21 cellular contexts compared by ENCODE assay signal in the genomic region with DNA sequence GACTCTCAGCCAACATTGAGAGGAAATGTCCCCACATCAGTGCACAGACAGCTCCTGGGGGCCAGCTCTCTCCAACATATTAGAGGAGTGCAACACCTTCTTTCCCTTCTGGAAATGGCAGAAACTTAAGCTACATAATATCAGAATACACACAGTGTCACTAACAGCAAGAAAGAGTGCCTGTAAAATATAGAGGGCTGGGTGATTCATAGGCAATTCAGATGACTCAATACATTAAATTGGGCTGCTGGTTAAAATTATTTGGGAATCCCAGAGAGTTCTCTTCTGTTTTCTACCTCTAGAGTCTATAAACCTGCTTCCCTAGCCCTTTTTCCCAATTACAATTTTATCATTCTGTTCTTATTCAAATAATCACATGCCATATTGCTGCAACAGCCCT.
A peak's percentile ranks its signal among the peaks of the same experiment; 100 is the strongest.
DNase-seq lines count a peak whose midpoint lies in the region; ATAC-seq, FAIRE-seq and TF ChIP-seq lines count a peak whose summit lies in the region.
"Had no signal": no experiment of that assay in that cellular context is flagged by ENCODE, and none has a peak within 500 bp of the region (broad histone marks: within the 10 kb centered on the region; RNA-seq: fewer than 3 reads in every experiment).

No MANE protein-coding gene starts in this region.

- H3K4me3 Mint-ChIP-seq in naive thymus-derived CD8-positive, alpha-beta T cell, result no peak overlapping the region
- H3K4me3 Mint-ChIP-seq: CD8-positive, alpha-beta T cell; HFFc6 had no signal

- H3K27ac Mint-ChIP-seq in naive thymus-derived CD8-positive, alpha-beta T cell, result no peak overlapping the region
- H3K27ac Mint-ChIP-seq: CD8-positive, alpha-beta T cell; HFFc6 had no signal

- POLR2A ChIA-PET in naive thymus-derived CD8-positive, alpha-beta T cell (lab: Charles Lee), result no interaction called here

- H3K27me3 ChIP-seq in GM23248 (replicated peaks; ENCODE audit: insufficient read depth) (no peaks in the 10 kb centered on the region), bronchial epithelial cell (ENCODE audit: control insufficient read depth, insufficient read depth, low read length) (no peaks in the 10 kb centered on the region)
- H3K27me3 ChIP-seq: BLaER1 had no signal

- H4K20me1 ChIP-seq in GM23248 (ENCODE audit: insufficient read depth), result no peaks in the 10 kb centered on the region
- H4K20me1 ChIP-seq: BLaER1 had no signal

- no peaks in the 10 kb centered on the region for H3K4me1 Mint-ChIP-seq in naive thymus-derived CD8-positive, alpha-beta T cell

- H3K36me3 Mint-ChIP-seq in naive thymus-derived CD8-positive, alpha-beta T cell, result no peaks in the 10 kb centered on the region
- H3K36me3 Mint-ChIP-seq: CD8-positive, alpha-beta T cell had no signal

- no peak for FAIRE-seq in bronchial epithelial cell (lab: Jason Lieb, UNC)
- FAIRE-seq: A549, GM12891, HepG2 had no signal

- H3K27me3 Mint-ChIP-seq in naive thymus-derived CD8-positive, alpha-beta T cell, result no peaks in the 10 kb centered on the region

- H3K9me2 ChIP-seq in GM23248 (ENCODE audit: insufficient read depth), result no peaks in the 10 kb centered on the region

- H2AFZ ChIP-seq in GM23248, result no peak overlapping the region

- H3F3A ChIP-seq in GM23248 (ENCODE audit: insufficient read depth), result no peaks in the 10 kb centered on the region

- no peaks in the 10 kb centered on the region for H3K4me1 ChIP-seq in GM23248 (ENCODE audit: insufficient read depth)
- H3K4me1 ChIP-seq: A549, BLaER1 had no signal

- in situ Hi-C loops in GM23248 (cut with MboI), result no loop called here

- H3K9me3 Mint-ChIP-seq in naive thymus-derived CD8-positive, alpha-beta T cell, result peaks cover 3 to 26% (median 5%) of the 10 kb centered on the region in 9 donors

- no peaks in the 10 kb centered on the region for H3K79me2 ChIP-seq in GM23248 (ENCODE audit: insufficient read depth)

- H3K36me3 ChIP-seq in GM23248 (ENCODE audit: low read depth) (no peaks in the 10 kb centered on the region), bronchial epithelial cell (ENCODE audit: control insufficient read depth, insufficient read depth, low read length) (no peaks in the 10 kb centered on the region)
- H3K36me3 ChIP-seq: BLaER1 had no signal

- no peak for TF ChIP-seq CTCF in bronchial epithelial cell (IDR thresholded peaks at IDR 0.05; ENCODE audit: insufficient read depth, low read length, severe bottlenecking)

- no peak overlapping the region for H3K9ac ChIP-seq in GM23248
- H3K9ac ChIP-seq: BLaER1 had no signal

- no peaks in the 10 kb centered on the region for H3K9me3 ChIP-seq in GM23248 (ENCODE audit: low read depth)
- H3K9me3 ChIP-seq: A549, BLaER1 had no signal

- ATAC-seq in naive thymus-derived CD8-positive, alpha-beta T cell, result no peak
- ATAC-seq: A549; CD8-positive, alpha-beta T cell; HCT116; HepG2 had no signal

- DNase-seq in GM23248 (peak; percentile 20), M059J (ENCODE audit: low read depth) (peak; percentile 6), bronchial epithelial cell (ENCODE audit: low read depth) (peak; percentile 6), NCI-H446 treated with DMSO at 0.1 percent for 48 hours (lab: John Stamatoyannopoulos, UW) (no peak), HuH-7 (ENCODE audit: low spot score) (no peak)
- DNase-seq in naive thymus-derived CD8-positive, alpha-beta T cell, result no peak
- DNase-seq: CD8-positive, alpha-beta T cell; COR-L47; DMS 273 treated with DMSO at 0.1 percent for 48 hours; DMS53; DND-41; EL; GOT3; H7; HFFc6; KG1 had no signal

- H3K27ac ChIP-seq in GM23248, result no peak overlapping the region
- H3K27ac ChIP-seq: A549, BLaER1 had no signal

- H3K4me3 ChIP-seq in GM23248 (no peak overlapping the region), bronchial epithelial cell (ENCODE audit: low read depth, low read length) (no peak overlapping the region)
- H3K4me3 ChIP-seq: A549, BLaER1 had no signal

- no peak overlapping the region for H3K4me2 ChIP-seq in GM23248 (ENCODE audit: unreplicated experiment)
- H3K4me2 ChIP-seq: A549, BLaER1 had no signal

Comparison
In these comparisons a context has a peak if more than half of its experiments do, and no peak if none do; other contexts are left out.
1. DNase-seq: peak in GM23248 (single experiment), M059J (single experiment) and bronchial epithelial cell (single experiment); none in NCI-H446 treated with DMSO at 0.1 percent for 48 hours (single experiment), naive thymus-derived CD8-positive, alpha-beta T cell (0 of 10) and HuH-7 (single experiment).